8 cellular contexts compared by ENCODE assay signal in the genomic region with DNA sequence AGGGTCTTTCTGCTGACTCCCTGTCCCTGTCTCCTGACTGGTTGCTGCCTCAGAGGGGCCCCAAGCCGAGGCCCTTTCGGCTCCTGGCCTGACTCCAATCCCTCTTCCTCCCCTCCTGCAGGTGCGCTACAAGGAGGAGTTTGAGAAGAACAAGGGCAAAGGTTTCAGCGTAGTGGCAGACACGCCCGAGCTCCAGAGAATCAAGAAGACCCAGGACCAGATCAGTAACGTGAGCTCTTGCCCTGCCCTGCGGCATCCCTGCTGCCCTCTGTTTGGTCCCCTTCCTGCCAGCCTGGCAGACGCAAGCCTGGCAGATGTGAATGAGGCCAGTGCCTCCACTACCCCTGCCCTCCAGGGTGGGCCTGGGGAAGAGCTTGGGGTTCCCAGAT. TPM values are rescaled to one million over a fixed set of nuclear protein-coding genes. Genes with fewer than 3 reads are reported as not detected.
DNase-seq lines count a peak whose midpoint lies in the region; ATAC-seq and TF ChIP-seq lines count a peak whose summit lies in the region.

No MANE protein-coding gene starts in this region.

- peak overlapping the region; percentile 94 for H3K27ac Mint-ChIP-seq in activated T-helper 1 cell treated with anti-CD3 and anti-CD28 coated beads, Interleukin-12 subunit alpha, Interleukin-12 subunit beta, Interleukin-2, Interleukin-4 antibody, amounts not matched to agents 30 ng/mL and 10 ng/mL and 1 ng/mL, durations not matched to agents 14 hours and 24 hours and 36 hours

- no peak for TF ChIP-seq CTCF in neutrophil (IDR thresholded peaks at IDR 0.05)
- no peak for TF ChIP-seq CTCF in testis (IDR thresholded peaks at IDR 0.05)
- no peak for TF ChIP-seq CTCF in foreskin fibroblast (IDR thresholded peaks at IDR 0.05; ENCODE audit: low read depth, low read length)

- peaks cover 54% of the 10 kb centered on the region for H3K4me1 Mint-ChIP-seq in activated T-helper 1 cell treated with anti-CD3 and anti-CD28 coated beads, Interleukin-12 subunit alpha, Interleukin-12 subunit beta, Interleukin-2, Interleukin-4 antibody, amounts not matched to agents 30 ng/mL and 10 ng/mL and 1 ng/mL, durations not matched to agents 14 hours and 24 hours and 36 hours (ENCODE audit: low read depth)

- ATAC-seq in GM18907 (IDR thresholded peaks at IDR 0.05; ENCODE audit: unreplicated experiment) = peak; percentile 24
- ATAC-seq in HG03045 (IDR thresholded peaks at IDR 0.05; ENCODE audit: unreplicated experiment) = peak; percentile 12

- TF ChIP-seq POLR2A in testis (IDR thresholded peaks at IDR 0.05) = no peak

- 65 to 72% methylated on average over 8 to 9 of the region's 9 CpGs for WGBS in testis, 2 donors

- DNase-seq in activated T-helper 1 cell treated with anti-CD3 and anti-CD28 coated beads, Interleukin-12 subunit alpha, Interleukin-12 subunit beta, Interleukin-2, Interleukin-4 antibody, amounts not matched to agents 30 ng/mL and 10 ng/mL and 1 ng/mL, durations not matched to agents 14 hours and 24 hours and 36 hours (ENCODE audit: low spot score) = no peak
- DNase-seq in ecto neural progenitor cell (ENCODE audit: low spot score) (no peak), testis (no peak), iPS-NIHi11 (ENCODE audit: low spot score) (no peak), foreskin fibroblast (no peak)

- intact Hi-C loops in activated T-helper 1 cell treated with anti-CD3 and anti-CD28 coated beads, Interleukin-12 subunit alpha, Interleukin-12 subunit beta, Interleukin-2, Interleukin-4 antibody, amounts not matched to agents 30 ng/mL and 10 ng/mL and 1 ng/mL, durations not matched to agents 14 hours and 24 hours and 36 hours (cut with micrococcal nuclease) = loop anchor here (1.0 to 2.0 kb wide), 4 partner anchors 15 to 45 kb away; a partner anchor contains a TSS
- intact Hi-C loops in testis (cut with DNase I; ENCODE audit: low total_unique reads) = no loop called here

- H3K9me3 Mint-ChIP-seq in activated T-helper 1 cell treated with anti-CD3 and anti-CD28 coated beads, Interleukin-12 subunit alpha, Interleukin-12 subunit beta, Interleukin-2, Interleukin-4 antibody, amounts not matched to agents 30 ng/mL and 10 ng/mL and 1 ng/mL, durations not matched to agents 14 hours and 24 hours and 36 hours = no peaks in the 10 kb centered on the region

- H3K36me3 ChIP-seq in neutrophil (peaks cover 89% of the 10 kb centered on the region), testis (ENCODE audit: low read depth, missing control alignments) (no peaks in the 10 kb centered on the region)

- peaks cover 39% of the 10 kb centered on the region for H3K36me3 Mint-ChIP-seq in activated T-helper 1 cell treated with anti-CD3 and anti-CD28 coated beads, Interleukin-12 subunit alpha, Interleukin-12 subunit beta, Interleukin-2, Interleukin-4 antibody, amounts not matched to agents 30 ng/mL and 10 ng/mL and 1 ng/mL, durations not matched to agents 14 hours and 24 hours and 36 hours (ENCODE audit: low read depth)

- H3K4me3 ChIP-seq in neutrophil (ENCODE audit: low read depth in 1 of 2, low read length in 1 of 2) = peak overlapping the region; percentile 44 to 60
- H3K4me3 ChIP-seq in testis = no peak overlapping the region
- no peak overlapping the region for H3K4me3 ChIP-seq in foreskin fibroblast (ENCODE audit: low read depth in 1 of 2, low read length in 2 of 2)

- no peaks in the 10 kb centered on the region for H3K27me3 ChIP-seq in neutrophil
- H3K27me3 ChIP-seq in testis = no peaks in the 10 kb centered on the region

- H3K4me1 ChIP-seq in neutrophil (ENCODE audit: control insufficient read depth in 1 of 2, insufficient read depth in 1 of 2, low read depth in 1 of 2, low read length in 1 of 2) (peaks cover 96 to 98% of the 10 kb centered on the region in 2 experiments), testis (peaks cover 45% of the 10 kb centered on the region)

- no peaks in the 10 kb centered on the region for H3K9me3 ChIP-seq in neutrophil
- no peaks in the 10 kb centered on the region for H3K9me3 ChIP-seq in testis

- no peaks in the 10 kb centered on the region for H3K27me3 Mint-ChIP-seq in activated T-helper 1 cell treated with anti-CD3 and anti-CD28 coated beads, Interleukin-12 subunit alpha, Interleukin-12 subunit beta, Interleukin-2, Interleukin-4 antibody, amounts not matched to agents 30 ng/mL and 10 ng/mL and 1 ng/mL, durations not matched to agents 14 hours and 24 hours and 36 hours (ENCODE audit: insufficient read depth)

- H3K27ac ChIP-seq in neutrophil = peak overlapping the region; percentile 96
- peak overlapping the region in 1 of 2 donors; percentile 48 for H3K27ac ChIP-seq in testis

- peak overlapping the region; percentile 74 for H3K4me3 Mint-ChIP-seq in activated T-helper 1 cell treated with anti-CD3 and anti-CD28 coated beads, Interleukin-12 subunit alpha, Interleukin-12 subunit beta, Interleukin-2, Interleukin-4 antibody, amounts not matched to agents 30 ng/mL and 10 ng/mL and 1 ng/mL, durations not matched to agents 14 hours and 24 hours and 36 hours

RNA-seq across cellular contexts. Expression of a gene that starts 28.4 kb away (rescaled TPM):
- 133 and 135 TPM in 2 replicates for total RNA-seq in activated T-helper 1 cell treated with anti-CD3 and anti-CD28 coated beads, Interleukin-12 subunit alpha, Interleukin-12 subunit beta, Interleukin-2, Interleukin-4 antibody, amounts not matched to agents 30 ng/mL and 10 ng/mL and 1 ng/mL, durations not matched to agents 14 hours and 24 hours and 36 hours
- total RNA-seq in testis = 10 to 100 TPM; 60.3 to 83.2 TPM
- 58.2 TPM for polyA plus RNA-seq in testis (ENCODE audit: insufficient read depth, low read depth, low replicate concordance)

RNA-seq across cellular contexts. Expression of a gene that starts 44.8 kb away (rescaled TPM):
- total RNA-seq in activated T-helper 1 cell treated with anti-CD3 and anti-CD28 coated beads, Interleukin-12 subunit alpha, Interleukin-12 subunit beta, Interleukin-2, Interleukin-4 antibody, amounts not matched to agents 30 ng/mL and 10 ng/mL and 1 ng/mL, durations not matched to agents 14 hours and 24 hours and 36 hours = 1,847 and 1,871 TPM in 2 replicates
- total RNA-seq in testis = 100 to 1,000 TPM; 406 to 746 TPM
- polyA plus RNA-seq in testis (ENCODE audit: insufficient read depth, low read depth, low replicate concordance) = 912 TPM

Comparison
In these comparisons a context has a peak if more than half of its experiments do, and no peak if none do; other contexts are left out.
1. H3K4me3 ChIP-seq: peak in neutrophil (2 of 2); none in testis (0 of 2) and foreskin fibroblast (0 of 2).